8 cellular contexts compared by ENCODE assay signal in genomic region chr11:92340839-92341238, GRCh38.
DNase-seq lines count a peak whose midpoint lies in the region; TF ChIP-seq lines count a peak whose summit lies in the region.

No MANE protein-coding gene starts in this region.

- no peaks in the 10 kb centered on the region for H3K36me3 ChIP-seq in A673 (ENCODE audit: insufficient read depth, low read length, poor library complexity, severe bottlenecking)
- no peaks in the 10 kb centered on the region for H3K36me3 ChIP-seq in ovary

- no peaks in the 10 kb centered on the region for H3K4me1 ChIP-seq in A673 (ENCODE audit: insufficient read depth, low read length, poor library complexity, severe bottlenecking)
- no peaks in the 10 kb centered on the region for H3K4me1 ChIP-seq in ovary (ENCODE audit: insufficient read depth)

- no peaks in the 10 kb centered on the region for H3K9me3 ChIP-seq in A673 (ENCODE audit: low read depth, low read length, poor library complexity, severe bottlenecking)
- no peaks in the 10 kb centered on the region for H3K9me3 ChIP-seq in ovary

- TF ChIP-seq POLR2A in ovary (IDR thresholded peaks at IDR 0.05), result no peak

- intact Hi-C loops in A673 (cut with micrococcal nuclease; ENCODE audit: unreplicated experiment), result no loop called here
- intact Hi-C loops in ovary (cut with DNase I), result no loop called here

- peak; percentile 48 for DNase-seq in A673 (ENCODE audit: low spot score)
- DNase-seq in GM10248 (ENCODE audit: extremely low spot score), result peak; percentile 11
- DNase-seq in NCI-H748 (lab: John Stamatoyannopoulos, UW; ENCODE audit: unreplicated experiment), result peak; percentile 51
- peak; percentile 1 for DNase-seq in fibroblast of the conjunctiva (ENCODE audit: low read depth)
- DNase-seq in middle frontal gyrus (ENCODE audit: extremely low spot score, low spot score), result no peak
- no peak for DNase-seq in GF-D8 (lab: John Stamatoyannopoulos, UW)
- DNase-seq in HuH-7.5 (ENCODE audit: low spot score), result no peak
- DNase-seq in ovary, result no peak

- no peaks in the 10 kb centered on the region for H3K27me3 ChIP-seq in A673 (replicated peaks; ENCODE audit: insufficient read depth, low read depth, low read length, poor library complexity)
- H3K27me3 ChIP-seq in ovary, result no peaks in the 10 kb centered on the region

- H3K4me3 ChIP-seq in A673 (ENCODE audit: low read depth, low read length, poor library complexity, severe bottlenecking), result no peak overlapping the region
- H3K4me3 ChIP-seq in ovary, result no peak overlapping the region

- no TSS peak for BruUV-seq in A673 (replicated peaks; lab: Mats Ljungman, UMichigan)

- TF ChIP-seq CTCF in A673 (conservative IDR thresholded peaks at IDR 0.05; ENCODE audit: low read depth, low read length) (peak; percentile 84), GM10248 (IDR thresholded peaks at IDR 0.05; ENCODE audit: control extremely low read depth, extremely low read depth, low read depth, missing control alignments) (peak; percentile 16), ovary (IDR thresholded peaks at IDR 0.05) (no peak)

- POLR2A ChIA-PET in A673 (lab: Charles Lee; ENCODE audit: low non-redundant PET) (no interaction called here), GM10248 (lab: Yijun Ruan, JAX) (no interaction called here)

- CTCF ChIA-PET in A673 (lab: Charles Lee) (interaction anchor here (0.5 to 0.9 kb wide), 2 partner anchors 569 to 893 kb away, joined by 3 to 7 read pairs; no protein-coding TSS in a partner anchor), GM10248 (lab: Yijun Ruan, JAX) (interaction anchor here (1.1 to 1.9 kb wide), 4 partner anchors 11 to 23 kb away, joined by 3 to 9 read pairs (median 4); no protein-coding TSS in a partner anchor)

- TF ChIP-seq EP300 in ovary (IDR thresholded peaks at IDR 0.05), result no peak

- H3K27ac ChIP-seq in A673 (ENCODE audit: low read depth, low read length, poor library complexity, severe bottlenecking), result no peak overlapping the region
- no peak overlapping the region for H3K27ac ChIP-seq in ovary

- WGBS in ovary, 3 donors, result 91 to 98% (median 95%) methylated on average over 6 of the region's 6 CpGs

Comparison
In these comparisons a context has a peak if more than half of its experiments do, and no peak if none do; other contexts are left out.
1. DNase-seq: peak in A673 (single experiment), GM10248 (single experiment), NCI-H748 (single experiment) and fibroblast of the conjunctiva (single experiment); none in middle frontal gyrus (single experiment), GF-D8 (single experiment), HuH-7.5 (single experiment) and ovary (0 of 5).
2. CTCF ChIP-seq: peak in A673 (single experiment) and GM10248 (single experiment); none in ovary (0 of 3).